Comparison of ENCODE assay signal across 8 cellular contexts in the genomic region with DNA sequence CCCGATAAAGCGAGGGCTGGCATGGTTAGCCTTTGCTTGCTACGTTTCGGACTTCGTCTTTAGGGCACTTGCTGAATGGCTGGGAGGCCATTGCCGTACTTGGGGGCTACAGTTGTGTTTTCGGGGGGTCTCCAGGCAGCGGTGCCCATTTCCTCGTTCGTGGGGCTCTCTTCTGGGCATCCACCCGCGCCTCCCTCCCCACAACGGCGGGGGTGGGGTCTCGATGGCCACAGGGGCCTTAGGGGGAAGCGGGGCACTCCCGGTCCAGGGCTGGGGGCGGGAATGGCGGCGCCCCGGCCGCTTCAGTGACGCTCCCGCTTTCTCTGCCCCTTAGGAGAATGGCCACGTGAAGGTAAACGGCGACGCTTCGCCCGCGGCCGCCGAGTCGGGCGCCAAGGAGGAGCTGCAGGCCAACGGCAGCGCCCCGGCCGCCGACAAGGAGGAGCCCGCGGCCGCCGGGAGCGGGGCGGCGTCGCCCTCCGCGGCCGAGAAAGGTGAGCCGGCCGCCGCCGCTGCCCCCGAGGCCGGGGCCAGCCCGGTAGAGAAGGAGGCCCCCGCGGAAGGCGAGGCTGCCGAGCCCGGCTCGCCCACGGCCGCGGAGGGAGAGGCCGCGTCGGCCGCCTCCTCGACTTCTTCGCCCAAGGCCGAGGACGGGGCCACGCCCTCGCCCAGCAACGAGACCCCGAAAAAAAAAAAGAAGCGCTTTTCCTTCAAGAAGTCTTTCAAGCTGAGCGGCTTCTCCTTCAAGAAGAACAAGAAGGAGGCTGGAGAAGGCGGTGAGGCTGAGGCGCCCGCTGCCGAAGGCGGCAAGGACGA. TPM values are rescaled to one million over a fixed set of nuclear protein-coding genes. Genes with fewer than 3 reads are reported as not detected.
DNase-seq lines count a peak whose midpoint lies in the region; ATAC-seq and TF ChIP-seq lines count a peak whose summit lies in the region.

No MANE protein-coding gene starts in this region.

- H3K4me1 Mint-ChIP-seq in endothelial cell (ENCODE audit: unreplicated experiment) (peaks cover 28% of the 10 kb centered on the region), type B pancreatic cell (ENCODE audit: unreplicated experiment) (peaks cover 8% of the 10 kb centered on the region)

- H3K27ac Mint-ChIP-seq in endothelial cell (ENCODE audit: unreplicated experiment) (peak overlapping the region; percentile 96), type B pancreatic cell (peak overlapping the region; percentile 92)

- H3K36me3 ChIP-seq in OCI-LY1 (ENCODE audit: insufficient read depth, low read length) (no peaks in the 10 kb centered on the region), mesodermal cell (ENCODE audit: control insufficient read depth, insufficient read depth, low read length) (peaks cover 16% of the 10 kb centered on the region)

- peak overlapping the region; percentile 54 for H3K4me3 ChIP-seq in OCI-LY1 (ENCODE audit: low read depth, low read length, poor library complexity, severe bottlenecking)
- H3K4me3 ChIP-seq in mesodermal cell (ENCODE audit: extremely low read depth, insufficient read depth, low read length, poor library complexity, severe bottlenecking), result peak overlapping the region; percentile 99

- H3K9me3 Mint-ChIP-seq in endothelial cell (ENCODE audit: unreplicated experiment), result peaks cover 4% of the 10 kb centered on the region
- H3K9me3 Mint-ChIP-seq in type B pancreatic cell, result no peaks in the 10 kb centered on the region

- TF ChIP-seq CTCF in OCI-LY1 (IDR thresholded peaks at IDR 0.05; ENCODE audit: low read length), result no peak
- no peak for TF ChIP-seq CTCF in endothelial cell (IDR thresholded peaks at IDR 0.05; ENCODE audit: unreplicated experiment)
- no peak for TF ChIP-seq CTCF in type B pancreatic cell (conservative IDR thresholded peaks at IDR 0.05)

- H4K20me1 ChIP-seq in OCI-LY1 (ENCODE audit: insufficient read depth, low read length), result no peaks in the 10 kb centered on the region

- no peaks in the 10 kb centered on the region; the same call in 1 of the 2 replicates for H3K27me3 ChIP-seq in OCI-LY1 (ENCODE audit: insufficient read depth, low read length)

- no peak for ATAC-seq in GM19395 (IDR thresholded peaks at IDR 0.05; ENCODE audit: unreplicated experiment)

- H3F3A ChIP-seq in OCI-LY1 (ENCODE audit: insufficient read depth, low read length), result 0 out of 2 replicates have a peak, but pooled peaks cover 3% of the 10 kb centered on the region

- peaks cover 24% of the 10 kb centered on the region for H3K4me1 ChIP-seq in OCI-LY1 (ENCODE audit: insufficient read depth, low read length, severe bottlenecking)
- H3K4me1 ChIP-seq in mesodermal cell (ENCODE audit: control insufficient read depth, insufficient read depth, low read length, poor library complexity, severe bottlenecking), result peaks cover 5% of the 10 kb centered on the region

- no peaks in the 10 kb centered on the region for H3K79me2 ChIP-seq in OCI-LY1 (ENCODE audit: insufficient read depth, low read length)

- H3K9ac ChIP-seq in OCI-LY1 (ENCODE audit: low read length), result no peak overlapping the region; the same call in 1 of the 2 replicates

- no peak overlapping the region for H2AFZ ChIP-seq in OCI-LY1 (ENCODE audit: low read length)

- 0 out of 2 replicates have a peak, but pooled peaks cover 3% of the 10 kb centered on the region for H3K9me3 ChIP-seq in OCI-LY1 (ENCODE audit: low read length)
- H3K9me3 ChIP-seq in mesodermal cell (ENCODE audit: control insufficient read depth, low read length), result no peaks in the 10 kb centered on the region

- peaks cover 41% of the 10 kb centered on the region for H3K36me3 Mint-ChIP-seq in endothelial cell (ENCODE audit: low read depth, unreplicated experiment)
- peaks cover 22% of the 10 kb centered on the region for H3K36me3 Mint-ChIP-seq in type B pancreatic cell

- H3K27me3 Mint-ChIP-seq in endothelial cell (ENCODE audit: unreplicated experiment) (peaks cover 24% of the 10 kb centered on the region), type B pancreatic cell (no peaks in the 10 kb centered on the region)

- DNase-seq in NCI-H2227 (lab: John Stamatoyannopoulos, UW; ENCODE audit: unreplicated experiment), result peak; percentile 58
- DNase-seq in NCI-H2227 treated with DMSO at 0.1 percent for 48 hours (lab: John Stamatoyannopoulos, UW), result no peak
- DNase-seq in endothelial cell (ENCODE audit: low spot score), result peak; percentile 24
- DNase-seq in type B pancreatic cell (ENCODE audit: extremely low spot score, unreplicated experiment), result no peak
- DNase-seq in SKM-1 treated with dmso at 0.1 percent for 144 hours (lab: John Stamatoyannopoulos, UW; ENCODE audit: unreplicated experiment), result no peak

- no peaks in the 10 kb centered on the region for H3K9me2 ChIP-seq in OCI-LY1 (ENCODE audit: low read depth, low read length)

- 17 to 32% methylated on average over 69 to 72 of the region's 87 CpGs for WGBS in mesodermal cell (ENCODE audit: insufficient coverage in 2 of 2), 2 experiments

- H3K4me3 Mint-ChIP-seq in endothelial cell (ENCODE audit: unreplicated experiment), result peak overlapping the region; percentile 96
- no peak overlapping the region for H3K4me3 Mint-ChIP-seq in type B pancreatic cell

- H3K4me2 ChIP-seq in OCI-LY1 (ENCODE audit: low read length), result peak overlapping the region; percentile 75

- H3K27ac ChIP-seq in OCI-LY1 (ENCODE audit: low read depth, low read length, poor library complexity, severe bottlenecking), result no peak overlapping the region
- H3K27ac ChIP-seq in mesodermal cell (ENCODE audit: low read depth, low read length, severe bottlenecking), result peak overlapping the region; percentile 98

RNA-seq across cellular contexts. Expression of gene MARCKS, which starts 2.4 kb away (rescaled TPM):
- total RNA-seq in endothelial cell (ENCODE audit: unreplicated experiment) (669 TPM), type B pancreatic cell (ENCODE audit: low replicate concordance) (105 and 236 TPM in 2 replicates)
- polyA plus RNA-seq in mesodermal cell (2013, experiment 1 of 2), result 144 TPM
- polyA plus RNA-seq in mesodermal cell (2013, experiment 2 of 2), result 145 TPM

Comparison
In these comparisons a context has a peak if more than half of its experiments do, and no peak if none do; other contexts are left out.
1. DNase-seq: peak in NCI-H2227 (single experiment) and endothelial cell (single experiment); none in NCI-H2227 treated with DMSO at 0.1 percent for 48 hours (single experiment), type B pancreatic cell (single experiment) and SKM-1 treated with dmso at 0.1 percent for 144 hours (single experiment).